ENCODE assay signal across 13 cellular contexts in the genomic region with DNA sequence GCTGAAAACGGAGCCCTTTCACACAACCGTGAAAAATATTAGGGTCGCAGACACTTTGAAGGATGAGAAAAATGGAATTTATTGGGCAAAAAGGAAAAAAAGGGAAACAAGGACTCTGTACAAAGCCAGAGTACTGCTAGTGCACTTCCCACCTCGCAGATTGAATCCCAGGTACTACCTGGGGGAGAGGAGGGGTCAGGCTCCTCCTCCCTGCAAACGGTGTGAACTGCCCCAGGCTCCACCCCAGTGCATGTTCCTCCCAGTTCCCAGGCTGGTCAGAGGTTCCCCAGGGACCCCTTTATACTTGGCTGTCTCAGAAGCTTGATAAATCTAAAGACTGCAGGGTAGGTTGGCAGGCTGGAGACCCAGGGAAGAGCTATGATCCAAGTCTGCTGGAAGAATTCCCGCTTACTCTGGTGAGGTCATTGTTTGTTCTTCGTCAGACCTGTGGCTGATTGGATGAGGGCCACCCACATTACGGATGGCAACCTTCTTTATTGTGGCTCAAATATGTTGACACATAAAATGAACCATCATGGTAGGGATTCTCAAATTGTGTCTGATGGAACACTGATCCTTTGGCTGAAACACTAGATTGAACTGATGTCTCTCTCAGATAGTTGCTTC.
"Had no signal": no experiment of that assay in that cellular context is flagged by ENCODE, and none has a peak within 500 bp of the region (broad histone marks: within the 10 kb centered on the region; RNA-seq: fewer than 3 reads in every experiment).

No MANE protein-coding gene starts in this region.

- DNase-seq: activated B cell treated with CpG ODN at 0.5 μM for 24 hours; activated CD4-positive, alpha-beta memory T cell treated with anti-CD3 and anti-CD28 coated beads for 36 hours; activated CD4-positive, alpha-beta T cell treated with anti-CD3 and anti-CD28 coated beads for 4 hours; activated naive CD8-positive, alpha-beta T cell treated with anti-CD3 and anti-CD28 coated beads for 36 hours; activated T-cell treated with anti-CD3 and anti-CD28 coated beads for 4 hours; amniotic stem cell; foreskin melanocyte; glutamatergic neuron; hippocampal formation; midbrain; occipital lobe; stimulated activated naive CD4-positive, alpha-beta T cell had no signal

- H3K4me3 ChIP-seq: coronary artery had no signal

- H3K27ac ChIP-seq: coronary artery had no signal
